In genomic region chr7:137506031-137506430, GRCh38 we compare ENCODE assay signal across 9 cellular contexts.
"Had no signal": no experiment of that assay in that cellular context is flagged by ENCODE, and none has a peak within 500 bp of the region (broad histone marks: within the 10 kb centered on the region; RNA-seq: fewer than 3 reads in every experiment).

No MANE protein-coding gene starts in this region.

- DNase-seq: GM23248, GOT3, H7, H9, HCEC 1CT, HFFc6 had no signal

- H3K27ac ChIP-seq: GM23248 had no signal

- H3K4me1 ChIP-seq: HAP-1 had no signal

- H3K27ac Mint-ChIP-seq: GM23338, H9, HFFc6 had no signal

- H3K4me3 Mint-ChIP-seq: GM23338, H9, HFFc6 had no signal

- H3K36me3 ChIP-seq: HAP-1 had no signal

- H3K4me2 ChIP-seq: GM23338 had no signal

- ATAC-seq: GM23338, HCT116 had no signal

- H3K9ac ChIP-seq: GM23248 had no signal

- H3K9me3 Mint-ChIP-seq: GM23338, H9, HFFc6 had no signal

- H3K9me3 ChIP-seq: HAP-1 had no signal

- H2AFZ ChIP-seq: GM23248, GM23338 had no signal

- H3K4me3 ChIP-seq: GM23248, GM23338, HAP-1 had no signal
